ENCODE assay signal across 9 cellular contexts in genomic region chr17:38749222-38750043, GRCh38.
DNase-seq lines count a peak whose midpoint lies in the region; FAIRE-seq and TF ChIP-seq lines count a peak whose summit lies in the region.
"Had no signal": no experiment of that assay in that cellular context is flagged by ENCODE, and none has a peak within 500 bp of the region (broad histone marks: within the 10 kb centered on the region; RNA-seq: fewer than 3 reads in every experiment).

No MANE protein-coding gene starts in this region.

- peaks cover 38% of the 10 kb centered on the region for H3K4me1 Mint-ChIP-seq in nephron

- H3K4me3 ChIP-seq in WERI-Rb-1 (ENCODE audit: low read depth, low read length) (peak overlapping the region; percentile 92), fibroblast of pulmonary artery (replicated peaks; ENCODE audit: low read depth, low read length) (peak overlapping the region; percentile 91)

- TF ChIP-seq CTCF in WERI-Rb-1 (IDR thresholded peaks at IDR 0.05; ENCODE audit: low read depth, low read length) (no peak), fibroblast of pulmonary artery (IDR thresholded peaks at IDR 0.05; ENCODE audit: low read length, missing control alignments) (no peak), nephron (IDR thresholded peaks at IDR 0.05; ENCODE audit: unreplicated experiment in 3 of 3) (no peak), D721Med (IDR thresholded peaks at IDR 0.05; ENCODE audit: insufficient read depth, missing control alignments) (no peak)

- H3K27me3 Mint-ChIP-seq in nephron (ENCODE audit: low read depth), result no peaks in the 10 kb centered on the region

- no peaks in the 10 kb centered on the region for H3K27me3 ChIP-seq in WERI-Rb-1 (ENCODE audit: insufficient read depth, low read depth, severe bottlenecking)

- H3K9me3 ChIP-seq in WERI-Rb-1 (ENCODE audit: severe bottlenecking), result no peaks in the 10 kb centered on the region

- peak overlapping the region; percentile 36 to 80 (median 55) for H3K27ac Mint-ChIP-seq in nephron

- no peaks in the 10 kb centered on the region for H3K9me3 Mint-ChIP-seq in nephron

- FAIRE-seq in D721Med (lab: Jason Lieb, UNC), result no peak
- FAIRE-seq: A204.1 had no signal

- peak overlapping the region; percentile 87 for H3K27ac ChIP-seq in WERI-Rb-1

- H3K4me3 Mint-ChIP-seq in nephron, result peak overlapping the region; percentile 93 to 95 (median 93)

- DNase-seq in DMS 273 (lab: John Stamatoyannopoulos, UW; ENCODE audit: unreplicated experiment) (peak; percentile 88), DMS 273 treated with DMSO at 0.1 percent for 48 hours (lab: John Stamatoyannopoulos, UW) (no peak), NCI-H1092 treated with DMSO at 0.1 percent for 48 hours (lab: John Stamatoyannopoulos, UW) (peak; percentile 80), WERI-Rb-1 (peak; percentile 90), fibroblast of pulmonary artery (ENCODE audit: low read depth) (peak; percentile 62), midbrain (lab: John Stamatoyannopoulos, UW) (no peak), D721Med (ENCODE audit: insufficient read length, low spot score) (no peak)

- peaks cover 18% of the 10 kb centered on the region for H3K36me3 ChIP-seq in WERI-Rb-1

- H3K36me3 Mint-ChIP-seq in nephron (ENCODE audit: low read depth), result peaks cover 11% of the 10 kb centered on the region

Comparison
In these comparisons a context has a peak if more than half of its experiments do, and no peak if none do; other contexts are left out.
1. DNase-seq: peak in DMS 273 (single experiment), NCI-H1092 treated with DMSO at 0.1 percent for 48 hours (single experiment), WERI-Rb-1 (single experiment) and fibroblast of pulmonary artery (single experiment); none in DMS 273 treated with DMSO at 0.1 percent for 48 hours (single experiment), midbrain (single experiment) and D721Med (single experiment).